In genomic region chr3:129783470-129783869, GRCh38 we compare ENCODE assay signal across 21 cellular contexts.
DNase-seq lines count a peak whose midpoint lies in the region; ATAC-seq, FAIRE-seq and TF ChIP-seq lines count a peak whose summit lies in the region.
"Had no signal": no experiment of that assay in that cellular context is flagged by ENCODE, and none has a peak within 500 bp of the region (broad histone marks: within the 10 kb centered on the region; RNA-seq: fewer than 3 reads in every experiment).

No MANE protein-coding gene starts in this region.

- FAIRE-seq in kidney (lab: Jason Lieb, UNC): no peak
- FAIRE-seq: D721Med had no signal

- CTCF ChIA-PET in BJ (lab: Yijun Ruan, JAX): no interaction called here
- CTCF ChIA-PET in OCI-LY7 (lab: Charles Lee; ENCODE audit: unreplicated experiment): no interaction called here

- H3K36me3 ChIP-seq in BJ (ENCODE audit: control insufficient read depth, insufficient read depth, low read length) (no peaks in the 10 kb centered on the region), GM23248 (ENCODE audit: low read depth) (no peaks in the 10 kb centered on the region), adipocyte (ENCODE audit: control insufficient read depth, insufficient read depth, low read length, severe bottlenecking) (no peaks in the 10 kb centered on the region), upper lobe of right lung (no peaks in the 10 kb centered on the region), kidney (ENCODE audit: control insufficient read depth in 1 of 2, insufficient read depth in 2 of 2, low read length in 2 of 2) (no peaks in the 10 kb centered on the region), OCI-LY7 (ENCODE audit: insufficient read depth, low read length) (peaks cover 13% of the 10 kb centered on the region; the same call in 1 of the 2 replicates)
- H3K36me3 ChIP-seq: MG63 had no signal

- WGBS in GM23248 (ENCODE audit: low coverage in 1 of 2, low lambda C conversion rate in 2 of 2, missing lambda C conversion rate in 2 of 2), 2 experiments: 92 to 95% methylated on average over 1 of the region's 1 CpG

- H3K4me2 ChIP-seq in GM23248 (ENCODE audit: unreplicated experiment) (peak overlapping the region; percentile 10), OCI-LY7 (ENCODE audit: low read length) (no peak overlapping the region)
- H3K4me2 ChIP-seq: BLaER1 treated with 17β-estradiol and CSF1 and Interleukin-3, amounts not matched to agents 10 nM and 100 nM; KMS-11 had no signal

- no peaks in the 10 kb centered on the region for H3K27me3 ChIP-seq in BJ (ENCODE audit: control insufficient read depth, insufficient read depth, low read length)
- H3K27me3 ChIP-seq in GM23248 (replicated peaks; ENCODE audit: insufficient read depth): no peaks in the 10 kb centered on the region
- H3K27me3 ChIP-seq in adipocyte (replicated peaks; ENCODE audit: control insufficient read depth, insufficient read depth, low read length): no peaks in the 10 kb centered on the region
- H3K27me3 ChIP-seq in upper lobe of right lung: no peaks in the 10 kb centered on the region
- H3K27me3 ChIP-seq: BLaER1 treated with 17β-estradiol and CSF1 and Interleukin-3, amounts not matched to agents 10 nM and 100 nM; MG63 had no signal

- no peak for TF ChIP-seq CTCF in BJ (IDR thresholded peaks at IDR 0.05; ENCODE audit: insufficient read depth, low read depth, low read length)
- no peak for TF ChIP-seq CTCF in fibroblast of the aortic adventitia (IDR thresholded peaks at IDR 0.05; ENCODE audit: insufficient read depth, low read length)
- no peak for TF ChIP-seq CTCF in upper lobe of right lung (IDR thresholded peaks at IDR 0.05)
- no peak for TF ChIP-seq CTCF in kidney (IDR thresholded peaks at IDR 0.05; ENCODE audit: borderline replicate concordance, extremely low read depth, insufficient read depth)
- no peak for TF ChIP-seq CTCF in OCI-LY7 (conservative IDR thresholded peaks at IDR 0.05; ENCODE audit: low read length)

- H3K9me3 ChIP-seq in GM23248 (ENCODE audit: low read depth) (no peaks in the 10 kb centered on the region), adipocyte (ENCODE audit: control insufficient read depth, low read length) (no peaks in the 10 kb centered on the region), upper lobe of right lung (no peaks in the 10 kb centered on the region), kidney (ENCODE audit: control insufficient read depth in 1 of 2, low read length in 2 of 2) (no peaks in the 10 kb centered on the region), OCI-LY7 (ENCODE audit: low read length) (0 out of 2 replicates have a peak, but pooled peaks cover 12% of the 10 kb centered on the region)
- H3K9me3 ChIP-seq: MG63 had no signal

- DNase-seq in BJ (ENCODE audit: low read depth) (peak; percentile 50), GM23248 (peak; percentile 65), adipocyte (ENCODE audit: low read depth) (peak; percentile 68), fibroblast of the aortic adventitia (ENCODE audit: low read depth) (peak; percentile 60), upper lobe of right lung (no peak), kidney (no peak), head of caudate nucleus (no peak), OCI-LY7 (ENCODE audit: low spot score) (no peak)
- DNase-seq: CD8-positive, alpha-beta memory T cell; DMS79 treated with DMSO at 0.1 percent for 48 hours; GF-D8; HCEC 1CT; MG63; NCI-H1092; NCI-H146; NCI-H2081; NCI-H748 treated with DMSO at 0.1 percent for 48 hours had no signal

- H3K4me3 ChIP-seq in BJ (ENCODE audit: low read depth, low read length) (no peak overlapping the region), GM23248 (no peak overlapping the region), adipocyte (ENCODE audit: low read length) (no peak overlapping the region), fibroblast of the aortic adventitia (ENCODE audit: low read depth, low read length) (no peak overlapping the region), upper lobe of right lung (no peak overlapping the region), kidney (ENCODE audit: low read length in 2 of 2) (no peak overlapping the region), OCI-LY7 (ENCODE audit: low read depth, low read length, poor library complexity, severe bottlenecking) (no peak overlapping the region)
- H3K4me3 ChIP-seq: BLaER1 treated with 17β-estradiol and CSF1 and Interleukin-3, amounts not matched to agents 10 nM and 100 nM; MG63 had no signal

- H2AFZ ChIP-seq in GM23248 (no peak overlapping the region), OCI-LY7 (ENCODE audit: low read length) (no peak overlapping the region)

- H3F3A ChIP-seq in GM23248 (ENCODE audit: insufficient read depth): peaks cover 5% of the 10 kb centered on the region; the same call in 1 of the 2 replicates

- H4K20me1 ChIP-seq in GM23248 (ENCODE audit: insufficient read depth) (no peaks in the 10 kb centered on the region), OCI-LY7 (ENCODE audit: insufficient read depth, low read length) (no peaks in the 10 kb centered on the region)

- H3K4me1 ChIP-seq in GM23248 (ENCODE audit: insufficient read depth): peaks cover 14% of the 10 kb centered on the region
- peaks cover 12% of the 10 kb centered on the region for H3K4me1 ChIP-seq in adipocyte (ENCODE audit: control insufficient read depth, insufficient read depth, low read length)
- no peaks in the 10 kb centered on the region for H3K4me1 ChIP-seq in upper lobe of right lung
- no peaks in the 10 kb centered on the region for H3K4me1 ChIP-seq in kidney (ENCODE audit: control insufficient read depth in 1 of 2, insufficient read depth in 1 of 2, low read depth in 1 of 2, low read length in 2 of 2)
- no peaks in the 10 kb centered on the region for H3K4me1 ChIP-seq in OCI-LY7 (ENCODE audit: insufficient read depth, low read length, poor library complexity, severe bottlenecking)
- H3K4me1 ChIP-seq: BLaER1 treated with 17β-estradiol and CSF1 and Interleukin-3, amounts not matched to agents 10 nM and 100 nM had no signal

- peaks cover 24% of the 10 kb centered on the region for H3K79me2 ChIP-seq in GM23248 (ENCODE audit: insufficient read depth)
- H3K79me2 ChIP-seq in OCI-LY7 (ENCODE audit: insufficient read depth, low read depth, low read length): 0 out of 2 replicates have a peak, but pooled peaks cover 4% of the 10 kb centered on the region

- ATAC-seq in upper lobe of right lung: no peak

- POLR2A ChIA-PET in BJ (lab: Charles Lee): interaction anchor here (0.6 kb wide), 1 partner anchor 24 kb away, joined by 4 read pairs; no protein-coding TSS in a partner anchor
- POLR2A ChIA-PET in OCI-LY7 (lab: Charles Lee): interaction anchor here (0.7 to 1.7 kb wide), 3 partner anchors 20 to 186 kb away, joined by 3 to 7 read pairs (median 4); no protein-coding TSS in a partner anchor

- no peaks in the 10 kb centered on the region for H3K9me2 ChIP-seq in GM23248 (ENCODE audit: insufficient read depth)
- no peaks in the 10 kb centered on the region for H3K9me2 ChIP-seq in OCI-LY7 (ENCODE audit: insufficient read depth, low read length)

- in situ Hi-C loops in GM23248 (cut with MboI): no loop called here

- H3K27ac ChIP-seq in GM23248 (peak overlapping the region; percentile 25), upper lobe of right lung (no peak overlapping the region), kidney (ENCODE audit: low read depth in 2 of 2, low read length in 2 of 2) (no peak overlapping the region), OCI-LY7 (ENCODE audit: low read depth, low read length, poor library complexity, severe bottlenecking) (no peak overlapping the region)
- H3K27ac ChIP-seq: BLaER1 treated with 17β-estradiol and CSF1 and Interleukin-3, amounts not matched to agents 10 nM and 100 nM; KMS-11; RWPE1 had no signal

- no TSS peak for BruUV-seq in OCI-LY7 (replicated peaks; lab: Mats Ljungman, UMichigan)

- H3K9ac ChIP-seq in GM23248 (no peak overlapping the region), adipocyte (ENCODE audit: low read length) (no peak overlapping the region), kidney (ENCODE audit: low read length in 2 of 2) (no peak overlapping the region)
- H3K9ac ChIP-seq: BLaER1 treated with 17β-estradiol and CSF1 and Interleukin-3, amounts not matched to agents 10 nM and 100 nM; KMS-11 had no signal

- intact Hi-C loops in upper lobe of right lung (cut with DNase I) (no loop called here), kidney (cut with DNase I) (no loop called here), head of caudate nucleus (cut with DNase I) (no loop called here), OCI-LY7 (cut with micrococcal nuclease; ENCODE audit: unreplicated experiment) (no loop called here)

Comparison
In these comparisons a context has a peak if more than half of its experiments do, and no peak if none do; other contexts are left out.
1. DNase-seq: peak in BJ (single experiment), GM23248 (single experiment), adipocyte (single experiment) and fibroblast of the aortic adventitia (single experiment); none in upper lobe of right lung (single experiment), kidney (single experiment), head of caudate nucleus (0 of 42) and OCI-LY7 (single experiment).